22 cellular contexts compared by ENCODE assay signal in genomic region chrX:104803219-104803618, GRCh38.
DNase-seq lines count a peak whose midpoint lies in the region; ATAC-seq, FAIRE-seq and TF ChIP-seq lines count a peak whose summit lies in the region.
"Had no signal": no experiment of that assay in that cellular context is flagged by ENCODE, and none has a peak within 500 bp of the region (broad histone marks: within the 10 kb centered on the region; RNA-seq: fewer than 3 reads in every experiment).

No MANE protein-coding gene starts in this region.

- POLR2A ChIA-PET in PC-3 (lab: Charles Lee; ENCODE audit: unreplicated experiment) = no interaction called here
- POLR2A ChIA-PET in RWPE1 (lab: Yijun Ruan, JAX; ENCODE audit: low non-redundant PET) = no interaction called here

- H2AFZ ChIP-seq in PC-3 (ENCODE audit: low read length) = no peak overlapping the region
- H2AFZ ChIP-seq in keratinocyte (ENCODE audit: control insufficient read depth, low read length) = no peak overlapping the region

- H3F3A ChIP-seq in PC-3 (ENCODE audit: low read length, unreplicated experiment) = no peaks in the 10 kb centered on the region

- no peaks in the 10 kb centered on the region for H3K9me2 ChIP-seq in PC-3 (replicated peaks; ENCODE audit: low read length)

- ATAC-seq in PC-3 (no peak), sciatic nerve (no peak)
- ATAC-seq: A549 had no signal

- no peaks in the 10 kb centered on the region for H3K9me1 ChIP-seq in keratinocyte (ENCODE audit: control insufficient read depth, extremely low read depth, insufficient read depth, low read length)

- H3K9me3 ChIP-seq in PC-3 (ENCODE audit: low read length) = no peaks in the 10 kb centered on the region
- H3K9me3 ChIP-seq in keratinocyte (ENCODE audit: control insufficient read depth, low read depth, low read length) = no peaks in the 10 kb centered on the region
- H3K9me3 ChIP-seq: A549; BE2C; BLaER1 treated with 17β-estradiol and CSF1 and Interleukin-3, amounts not matched to agents 10 nM and 100 nM had no signal

- H3K4me3 ChIP-seq in PC-3 (ENCODE audit: low read length) (no peak overlapping the region), epithelial cell of esophagus (ENCODE audit: low read length) (no peak overlapping the region), keratinocyte (ENCODE audit: control insufficient read depth in 2 of 3, extremely low read depth in 1 of 3, insufficient read depth in 2 of 3, low read depth in 1 of 3, low read length in 3 of 3) (no peak overlapping the region)
- H3K4me3 ChIP-seq: A549; BLaER1 treated with 17β-estradiol and CSF1 and Interleukin-3, amounts not matched to agents 10 nM and 100 nM had no signal

- TF ChIP-seq CTCF in PC-3 (conservative IDR thresholded peaks at IDR 0.05; ENCODE audit: low read depth, low read length) (no peak), RWPE1 (conservative IDR thresholded peaks at IDR 0.05; ENCODE audit: low read depth) (no peak), epithelial cell of esophagus (IDR thresholded peaks at IDR 0.05; ENCODE audit: insufficient read depth, low read depth, low read length, missing control alignments) (no peak), keratinocyte (optimal IDR thresholded peaks at IDR 0.05 in 1 of 3, IDR thresholded peaks at IDR 0.05 in 1 of 3, conservative IDR thresholded peaks at IDR 0.05 in 1 of 3; ENCODE audit: extremely low read depth in 1 of 3, insufficient read depth in 2 of 3, low read length in 3 of 3) (no peak)

- intact Hi-C loops in PC-3 (cut with micrococcal nuclease) (no loop called here), sciatic nerve (cut with DNase I) (no loop called here)

- H3K4me1 ChIP-seq in PC-3 (ENCODE audit: insufficient read depth, low read length) (no peaks in the 10 kb centered on the region; the same call in 1 of the 2 replicates), keratinocyte (ENCODE audit: control insufficient read depth, extremely low read depth, insufficient read depth, low read length) (peaks cover 3% of the 10 kb centered on the region)
- H3K4me1 ChIP-seq: A549; BE2C; BLaER1 treated with 17β-estradiol and CSF1 and Interleukin-3, amounts not matched to agents 10 nM and 100 nM had no signal

- H3K36me3 ChIP-seq in PC-3 (ENCODE audit: low read depth, low read length) (no peaks in the 10 kb centered on the region), keratinocyte (ENCODE audit: control insufficient read depth in 2 of 2, extremely low read depth in 1 of 2, insufficient read depth in 2 of 2, low read length in 2 of 2) (no peaks in the 10 kb centered on the region)
- H3K36me3 ChIP-seq: BE2C; BLaER1 treated with 17β-estradiol and CSF1 and Interleukin-3, amounts not matched to agents 10 nM and 100 nM had no signal

- dilution Hi-C loops in keratinocyte (cut with MboI; ENCODE audit: extremely low pct_ligation_motif_present, low sequenced_read_pairs) = no loop called here

- H4K20me1 ChIP-seq in PC-3 (ENCODE audit: low read length) (no peaks in the 10 kb centered on the region), keratinocyte (ENCODE audit: control insufficient read depth, extremely low read depth, insufficient read depth, low read length) (no peaks in the 10 kb centered on the region)
- H4K20me1 ChIP-seq: BLaER1 treated with 17β-estradiol and CSF1 and Interleukin-3, amounts not matched to agents 10 nM and 100 nM had no signal

- H3K9ac ChIP-seq in PC-3 (ENCODE audit: low read length) = no peak overlapping the region
- H3K9ac ChIP-seq in keratinocyte (ENCODE audit: control insufficient read depth, extremely low read depth, insufficient read depth, low read length) = no peak overlapping the region
- H3K9ac ChIP-seq: BLaER1 treated with 17β-estradiol and CSF1 and Interleukin-3, amounts not matched to agents 10 nM and 100 nM had no signal

- CTCF ChIA-PET in PC-3 (lab: Charles Lee) (no interaction called here), RWPE1 (lab: Yijun Ruan, JAX) (no interaction called here)

- no peaks in the 10 kb centered on the region for H3K27me3 ChIP-seq in PC-3 (ENCODE audit: low read length)
- no peaks in the 10 kb centered on the region for H3K27me3 ChIP-seq in keratinocyte (ENCODE audit: control insufficient read depth, extremely low read depth, insufficient read depth, low read length)
- H3K27me3 ChIP-seq: BE2C; BLaER1 treated with 17β-estradiol and CSF1 and Interleukin-3, amounts not matched to agents 10 nM and 100 nM had no signal

- DNase-seq in PC-3 = peak; percentile 30
- DNase-seq in RWPE1 (ENCODE audit: low spot score) = peak; percentile 1
- DNase-seq in epithelial cell of esophagus (ENCODE audit: low read depth) = peak; percentile 0
- DNase-seq in keratinocyte (ENCODE audit: low read depth, low spot score) = no peak
- DNase-seq in sciatic nerve (ENCODE audit: low spot score) = no peak
- DNase-seq in activated naive CD4-positive, alpha-beta T cell treated with anti-CD3 and anti-CD28 coated beads, Interleukin-2, amount 50 U/mL, for 16 hours = no peak
- no peak for DNase-seq in DMS 273 (lab: John Stamatoyannopoulos, UW; ENCODE audit: unreplicated experiment)
- DNase-seq: 8988T; ACHN; AML-193; BE2C; CD4-positive, alpha-beta T cell; CD8-positive, alpha-beta memory T cell; DMS79 treated with DMSO at 0.1 percent for 48 hours; GF-D8; GOT3; HCEC 1CT had no signal

- BruUV-seq in PC-3 (replicated peaks; lab: Mats Ljungman, UMichigan) = no TSS peak

- FAIRE-seq in keratinocyte (lab: Jason Lieb, UNC) = no peak
- FAIRE-seq: A549, D721Med, GM12891, H54 had no signal

- H3K79me2 ChIP-seq in PC-3 (ENCODE audit: low read length) = no peaks in the 10 kb centered on the region
- no peaks in the 10 kb centered on the region for H3K79me2 ChIP-seq in keratinocyte (ENCODE audit: control insufficient read depth, insufficient read depth, low read length)

- H3K27ac ChIP-seq in PC-3 (ENCODE audit: low read length) = no peak overlapping the region
- H3K27ac ChIP-seq in RWPE1 = no peak overlapping the region
- no peak overlapping the region for H3K27ac ChIP-seq in keratinocyte (ENCODE audit: control insufficient read depth, insufficient read depth, low read length)
- H3K27ac ChIP-seq: A549; BLaER1 treated with 17β-estradiol and CSF1 and Interleukin-3, amounts not matched to agents 10 nM and 100 nM had no signal

- H3K4me2 ChIP-seq in PC-3 (ENCODE audit: low read length) (no peak overlapping the region), keratinocyte (ENCODE audit: control insufficient read depth, extremely low read depth, insufficient read depth, low read depth, low read length) (peak overlapping the region; percentile 28)
- H3K4me2 ChIP-seq: A549; BLaER1 treated with 17β-estradiol and CSF1 and Interleukin-3, amounts not matched to agents 10 nM and 100 nM had no signal

Comparison
In these comparisons a context has a peak if more than half of its experiments do, and no peak if none do; other contexts are left out.
1. DNase-seq: peak in PC-3 (single experiment), RWPE1 (single experiment) and epithelial cell of esophagus (single experiment); none in keratinocyte (single experiment), sciatic nerve (single experiment), activated naive CD4-positive, alpha-beta T cell treated with anti-CD3 and anti-CD28 coated beads, Interleukin-2, amount 50 U/mL, for 16 hours (single experiment) and DMS 273 (single experiment).